1 cellular context compared by ENCODE assay signal in the genomic region with DNA sequence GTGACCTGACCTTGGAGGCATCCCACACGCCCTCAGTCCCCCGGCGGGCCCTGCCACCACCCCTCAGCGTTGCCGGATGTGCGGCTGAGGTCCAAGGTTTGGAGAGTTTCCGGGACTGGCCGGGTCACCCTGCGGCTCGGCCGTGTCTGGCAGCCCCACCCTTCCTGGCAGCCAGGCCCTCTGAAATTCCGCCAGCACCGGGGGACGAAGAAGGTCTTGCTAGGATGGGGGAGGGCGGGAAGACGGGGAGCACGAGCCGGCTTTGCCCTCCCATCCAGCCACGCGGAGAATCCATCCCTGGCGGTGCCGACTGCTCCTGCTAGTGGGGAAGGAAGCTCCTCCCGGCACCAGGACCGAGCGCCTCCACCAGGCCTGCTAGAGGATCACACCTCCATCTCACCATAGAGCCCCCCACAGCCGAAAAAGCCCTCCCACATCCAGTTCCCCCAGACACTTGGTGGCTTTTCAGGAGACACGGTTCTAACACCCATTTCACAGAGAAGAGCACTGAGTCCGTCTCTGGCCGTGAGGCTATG.
TF ChIP-seq lines count a peak whose summit lies in the region.

No MANE protein-coding gene starts in this region.

TF ChIP-seq in endothelial cell of umbilical vein, 7 proteins besides CTCF, POLR2A, EP300 and RAD21:
- TF ChIP-seq MYC (IDR thresholded peaks at IDR 0.05; ENCODE audit: low read depth, low read length), result peak; percentile 51
- TF ChIP-seq GATA2 (IDR thresholded peaks at IDR 0.05; ENCODE audit: insufficient read depth, insufficient read length, low read depth, low read length), result peak; percentile 27
- no peak for TF ChIP-seq FOS (IDR thresholded peaks at IDR 0.05; ENCODE audit: borderline replicate concordance, insufficient read depth, low read length)
- TF ChIP-seq, protein P1, sequence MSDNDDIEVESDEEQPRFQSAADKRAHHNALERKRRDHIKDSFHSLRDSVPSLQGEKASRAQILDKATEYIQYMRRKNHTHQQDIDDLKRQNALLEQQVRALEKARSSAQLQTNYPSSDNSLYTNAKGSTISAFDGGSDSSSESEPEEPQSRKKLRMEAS (IDR thresholded peaks at IDR 0.05; ENCODE audit: insufficient read depth, insufficient read length), result peak; percentile 58
- TF ChIP-seq JUN (IDR thresholded peaks at IDR 0.05; ENCODE audit: borderline replicate concordance, insufficient read depth, insufficient read length, low read depth), result no peak
- peak; percentile 94 for TF ChIP-seq POLR2AphosphoS5 (IDR thresholded peaks at IDR 0.05; ENCODE audit: insufficient read depth, low read depth, low read length)
